In genomic region chr4:95095352-95095974, GRCh38 we compare ENCODE assay signal across 8 cellular contexts.
DNase-seq lines count a peak whose midpoint lies in the region; ATAC-seq and FAIRE-seq lines count a peak whose summit lies in the region.

No MANE protein-coding gene starts in this region.

- peak; percentile 0 for DNase-seq in NCI-H1092 treated with DMSO at 0.1 percent for 48 hours (lab: John Stamatoyannopoulos, UW)
- no peak for DNase-seq in NCI-H1092 (lab: John Stamatoyannopoulos, UW)
- DNase-seq in NCI-H345 treated with DMSO at 0.1 percent for 48 hours (lab: John Stamatoyannopoulos, UW; ENCODE audit: unreplicated experiment), result peak; percentile 6
- no peak for DNase-seq in sciatic nerve (ENCODE audit: low spot score)
- DNase-seq in activated CD4-positive, alpha-beta T cell treated with anti-CD3 and anti-CD28 coated beads for 4 hours, result no peak

- intact Hi-C loops in sciatic nerve (cut with DNase I), result loop anchor here (10.0 kb wide), 1 partner anchor 231 kb away; no protein-coding TSS in a partner anchor

- peak; percentile 85 for ATAC-seq in sciatic nerve
- no peak for ATAC-seq in HG02610 (IDR thresholded peaks at IDR 0.05; ENCODE audit: unreplicated experiment)
- ATAC-seq in activated CD4-positive, CD25-positive, alpha-beta regulatory T cell treated with anti-CD3 and anti-CD28 coated beads, Interleukin-2, amount 50 U/mL, for 24 hours, result no peak

- FAIRE-seq in endometrium (lab: Jason Lieb, UNC), result peak; percentile 91

Comparison
In these comparisons a context has a peak if more than half of its experiments do, and no peak if none do; other contexts are left out.
1. DNase-seq: peak in NCI-H1092 treated with DMSO at 0.1 percent for 48 hours (single experiment) and NCI-H345 treated with DMSO at 0.1 percent for 48 hours (single experiment); none in NCI-H1092 (single experiment), sciatic nerve (single experiment) and activated CD4-positive, alpha-beta T cell treated with anti-CD3 and anti-CD28 coated beads for 4 hours (0 of 2).